In the genomic region with DNA sequence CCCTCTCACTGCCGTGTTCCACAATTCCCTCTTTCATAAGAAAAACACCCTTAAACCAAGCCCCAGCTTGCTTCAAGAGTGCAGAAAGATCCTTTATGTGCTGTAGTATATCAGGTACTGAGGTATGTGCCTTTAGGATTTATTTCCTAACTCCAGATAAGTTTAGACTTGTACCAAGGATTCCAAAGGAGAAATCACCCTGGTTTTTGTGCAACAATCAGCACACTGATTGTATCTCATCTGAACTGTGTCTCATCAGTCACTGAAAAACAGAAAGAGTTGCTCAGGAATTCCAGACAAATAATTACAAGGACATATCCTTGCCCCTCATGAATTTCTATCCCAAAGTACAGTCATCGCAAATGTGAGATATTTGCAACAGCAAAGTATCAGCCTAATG, we compare ENCODE assay signal across 1 cellular context.
TF ChIP-seq lines count a peak whose summit lies in the region.

No MANE protein-coding gene starts in this region.

TF ChIP-seq in H1, 55 proteins besides CTCF, POLR2A, EP300 and RAD21:
- TF ChIP-seq, protein P1, sequence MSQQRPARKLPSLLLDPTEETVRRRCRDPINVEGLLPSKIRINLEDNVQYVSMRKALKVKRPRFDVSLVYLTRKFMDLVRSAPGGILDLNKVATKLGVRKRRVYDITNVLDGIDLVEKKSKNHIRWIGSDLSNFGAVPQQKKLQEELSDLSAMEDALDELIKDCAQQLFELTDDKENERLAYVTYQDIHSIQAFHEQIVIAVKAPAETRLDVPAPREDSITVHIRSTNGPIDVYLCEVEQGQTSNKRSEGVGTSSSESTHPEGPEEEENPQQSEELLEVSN (IDR thresholded peaks at IDR 0.05) = no peak
- TF ChIP-seq HDAC2 (IDR thresholded peaks at IDR 0.05; ENCODE audit: borderline replicate concordance in 1 of 2, low read depth in 2 of 2, low read length in 2 of 2) = no peak
- TF ChIP-seq CTBP2 (IDR thresholded peaks at IDR 0.05; ENCODE audit: borderline replicate concordance, insufficient read depth, insufficient read length, low read length) = no peak
- no peak for TF ChIP-seq MAX (IDR thresholded peaks at IDR 0.05)
- TF ChIP-seq POU5F1 (IDR thresholded peaks at IDR 0.05; ENCODE audit: low read depth, low read length) = no peak
- no peak for TF ChIP-seq SIRT6 (IDR thresholded peaks at IDR 0.05; ENCODE audit: low read length)
- TF ChIP-seq ASH2L (IDR thresholded peaks at IDR 0.05; ENCODE audit: low read length) = no peak
- no peak for TF ChIP-seq FOSL1 (IDR thresholded peaks at IDR 0.05; ENCODE audit: insufficient read depth, low read depth, low read length)
- no peak for TF ChIP-seq TBP (IDR thresholded peaks at IDR 0.05; ENCODE audit: low read depth, low read length)
- no peak for TF ChIP-seq KDM4A (IDR thresholded peaks at IDR 0.05; ENCODE audit: low read depth, low read length, severe bottlenecking)
- TF ChIP-seq SIX5 (IDR thresholded peaks at IDR 0.05; ENCODE audit: low read depth, low read length) = no peak
- TF ChIP-seq, protein P2, sequence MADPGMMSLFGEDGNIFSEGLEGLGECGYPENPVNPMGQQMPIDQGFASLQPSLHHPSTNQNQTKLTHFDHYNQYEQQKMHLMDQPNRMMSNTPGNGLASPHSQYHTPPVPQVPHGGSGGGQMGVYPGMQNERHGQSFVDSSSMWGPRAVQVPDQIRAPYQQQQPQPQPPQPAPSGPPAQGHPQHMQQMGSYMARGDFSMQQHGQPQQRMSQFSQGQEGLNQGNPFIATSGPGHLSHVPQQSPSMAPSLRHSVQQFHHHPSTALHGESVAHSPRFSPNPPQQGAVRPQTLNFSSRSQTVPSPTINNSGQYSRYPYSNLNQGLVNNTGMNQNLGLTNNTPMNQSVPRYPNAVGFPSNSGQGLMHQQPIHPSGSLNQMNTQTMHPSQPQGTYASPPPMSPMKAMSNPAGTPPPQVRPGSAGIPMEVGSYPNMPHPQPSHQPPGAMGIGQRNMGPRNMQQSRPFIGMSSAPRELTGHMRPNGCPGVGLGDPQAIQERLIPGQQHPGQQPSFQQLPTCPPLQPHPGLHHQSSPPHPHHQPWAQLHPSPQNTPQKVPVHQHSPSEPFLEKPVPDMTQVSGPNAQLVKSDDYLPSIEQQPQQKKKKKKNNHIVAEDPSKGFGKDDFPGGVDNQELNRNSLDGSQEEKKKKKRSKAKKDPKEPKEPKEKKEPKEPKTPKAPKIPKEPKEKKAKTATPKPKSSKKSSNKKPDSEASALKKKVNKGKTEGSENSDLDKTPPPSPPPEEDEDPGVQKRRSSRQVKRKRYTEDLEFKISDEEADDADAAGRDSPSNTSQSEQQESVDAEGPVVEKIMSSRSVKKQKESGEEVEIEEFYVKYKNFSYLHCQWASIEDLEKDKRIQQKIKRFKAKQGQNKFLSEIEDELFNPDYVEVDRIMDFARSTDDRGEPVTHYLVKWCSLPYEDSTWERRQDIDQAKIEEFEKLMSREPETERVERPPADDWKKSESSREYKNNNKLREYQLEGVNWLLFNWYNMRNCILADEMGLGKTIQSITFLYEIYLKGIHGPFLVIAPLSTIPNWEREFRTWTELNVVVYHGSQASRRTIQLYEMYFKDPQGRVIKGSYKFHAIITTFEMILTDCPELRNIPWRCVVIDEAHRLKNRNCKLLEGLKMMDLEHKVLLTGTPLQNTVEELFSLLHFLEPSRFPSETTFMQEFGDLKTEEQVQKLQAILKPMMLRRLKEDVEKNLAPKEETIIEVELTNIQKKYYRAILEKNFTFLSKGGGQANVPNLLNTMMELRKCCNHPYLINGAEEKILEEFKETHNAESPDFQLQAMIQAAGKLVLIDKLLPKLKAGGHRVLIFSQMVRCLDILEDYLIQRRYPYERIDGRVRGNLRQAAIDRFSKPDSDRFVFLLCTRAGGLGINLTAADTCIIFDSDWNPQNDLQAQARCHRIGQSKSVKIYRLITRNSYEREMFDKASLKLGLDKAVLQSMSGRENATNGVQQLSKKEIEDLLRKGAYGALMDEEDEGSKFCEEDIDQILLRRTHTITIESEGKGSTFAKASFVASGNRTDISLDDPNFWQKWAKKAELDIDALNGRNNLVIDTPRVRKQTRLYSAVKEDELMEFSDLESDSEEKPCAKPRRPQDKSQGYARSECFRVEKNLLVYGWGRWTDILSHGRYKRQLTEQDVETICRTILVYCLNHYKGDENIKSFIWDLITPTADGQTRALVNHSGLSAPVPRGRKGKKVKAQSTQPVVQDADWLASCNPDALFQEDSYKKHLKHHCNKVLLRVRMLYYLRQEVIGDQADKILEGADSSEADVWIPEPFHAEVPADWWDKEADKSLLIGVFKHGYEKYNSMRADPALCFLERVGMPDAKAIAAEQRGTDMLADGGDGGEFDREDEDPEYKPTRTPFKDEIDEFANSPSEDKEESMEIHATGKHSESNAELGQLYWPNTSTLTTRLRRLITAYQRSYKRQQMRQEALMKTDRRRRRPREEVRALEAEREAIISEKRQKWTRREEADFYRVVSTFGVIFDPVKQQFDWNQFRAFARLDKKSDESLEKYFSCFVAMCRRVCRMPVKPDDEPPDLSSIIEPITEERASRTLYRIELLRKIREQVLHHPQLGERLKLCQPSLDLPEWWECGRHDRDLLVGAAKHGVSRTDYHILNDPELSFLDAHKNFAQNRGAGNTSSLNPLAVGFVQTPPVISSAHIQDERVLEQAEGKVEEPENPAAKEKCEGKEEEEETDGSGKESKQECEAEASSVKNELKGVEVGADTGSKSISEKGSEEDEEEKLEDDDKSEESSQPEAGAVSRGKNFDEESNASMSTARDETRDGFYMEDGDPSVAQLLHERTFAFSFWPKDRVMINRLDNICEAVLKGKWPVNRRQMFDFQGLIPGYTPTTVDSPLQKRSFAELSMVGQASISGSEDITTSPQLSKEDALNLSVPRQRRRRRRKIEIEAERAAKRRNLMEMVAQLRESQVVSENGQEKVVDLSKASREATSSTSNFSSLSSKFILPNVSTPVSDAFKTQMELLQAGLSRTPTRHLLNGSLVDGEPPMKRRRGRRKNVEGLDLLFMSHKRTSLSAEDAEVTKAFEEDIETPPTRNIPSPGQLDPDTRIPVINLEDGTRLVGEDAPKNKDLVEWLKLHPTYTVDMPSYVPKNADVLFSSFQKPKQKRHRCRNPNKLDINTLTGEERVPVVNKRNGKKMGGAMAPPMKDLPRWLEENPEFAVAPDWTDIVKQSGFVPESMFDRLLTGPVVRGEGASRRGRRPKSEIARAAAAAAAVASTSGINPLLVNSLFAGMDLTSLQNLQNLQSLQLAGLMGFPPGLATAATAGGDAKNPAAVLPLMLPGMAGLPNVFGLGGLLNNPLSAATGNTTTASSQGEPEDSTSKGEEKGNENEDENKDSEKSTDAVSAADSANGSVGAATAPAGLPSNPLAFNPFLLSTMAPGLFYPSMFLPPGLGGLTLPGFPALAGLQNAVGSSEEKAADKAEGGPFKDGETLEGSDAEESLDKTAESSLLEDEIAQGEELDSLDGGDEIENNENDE (IDR thresholded peaks at IDR 0.05; ENCODE audit: insufficient replicate concordance, low read length) = no peak
- no peak for TF ChIP-seq CHD2 (IDR thresholded peaks at IDR 0.05; ENCODE audit: low read length)
- TF ChIP-seq BACH1 (IDR thresholded peaks at IDR 0.05; ENCODE audit: low read length) = no peak
- no peak for TF ChIP-seq CEBPB (IDR thresholded peaks at IDR 0.05; ENCODE audit: low read depth, low read length)
- TF ChIP-seq, protein P3, sequence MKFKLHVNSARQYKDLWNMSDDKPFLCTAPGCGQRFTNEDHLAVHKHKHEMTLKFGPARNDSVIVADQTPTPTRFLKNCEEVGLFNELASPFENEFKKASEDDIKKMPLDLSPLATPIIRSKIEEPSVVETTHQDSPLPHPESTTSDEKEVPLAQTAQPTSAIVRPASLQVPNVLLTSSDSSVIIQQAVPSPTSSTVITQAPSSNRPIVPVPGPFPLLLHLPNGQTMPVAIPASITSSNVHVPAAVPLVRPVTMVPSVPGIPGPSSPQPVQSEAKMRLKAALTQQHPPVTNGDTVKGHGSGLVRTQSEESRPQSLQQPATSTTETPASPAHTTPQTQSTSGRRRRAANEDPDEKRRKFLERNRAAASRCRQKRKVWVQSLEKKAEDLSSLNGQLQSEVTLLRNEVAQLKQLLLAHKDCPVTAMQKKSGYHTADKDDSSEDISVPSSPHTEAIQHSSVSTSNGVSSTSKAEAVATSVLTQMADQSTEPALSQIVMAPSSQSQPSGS (IDR thresholded peaks at IDR 0.05; ENCODE audit: low read length) = no peak
- TF ChIP-seq ATF3 (IDR thresholded peaks at IDR 0.05; ENCODE audit: insufficient read depth, low read depth, low read length) = no peak
